In the genomic region with DNA sequence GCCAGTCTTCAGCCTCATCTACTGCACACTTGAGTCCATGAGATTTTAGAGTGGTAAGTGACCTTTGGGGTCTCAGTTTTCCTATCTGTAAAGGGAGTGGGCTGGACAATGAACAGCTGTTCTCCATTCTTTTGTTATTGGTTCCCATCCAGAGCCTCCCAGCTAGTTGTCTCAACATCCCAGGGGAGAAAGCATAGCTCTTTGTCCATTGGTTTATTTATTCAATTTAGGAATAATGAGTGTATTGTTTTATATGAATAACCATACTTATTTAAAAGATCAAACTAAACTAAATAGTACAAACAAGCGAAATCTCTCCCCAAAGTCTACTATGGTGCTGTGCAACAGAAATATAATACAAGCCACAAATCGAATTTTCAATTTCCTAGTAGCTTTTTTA, we compare ENCODE assay signal across 23 cellular contexts. TPM values are rescaled to one million over a fixed set of nuclear protein-coding genes. Genes with fewer than 3 reads are reported as not detected.
A peak's percentile ranks its signal among the peaks of the same experiment; 100 is the strongest.
DNase-seq lines count a peak whose midpoint lies in the region; ATAC-seq lines count a peak whose summit lies in the region.
"Had no signal": no experiment of that assay in that cellular context is flagged by ENCODE, and none has a peak within 500 bp of the region (broad histone marks: within the 10 kb centered on the region; RNA-seq: fewer than 3 reads in every experiment).

No MANE protein-coding gene starts in this region.

- H3K27me3 Mint-ChIP-seq in activated CD4-positive, alpha-beta T cell treated with anti-CD3 and anti-CD28 coated beads for 36 hours = no peaks in the 10 kb centered on the region
- H3K27me3 Mint-ChIP-seq: IgD-negative memory B cell had no signal

- peaks cover 9% of the 10 kb centered on the region for H3K4me1 Mint-ChIP-seq in activated CD4-positive, alpha-beta T cell treated with anti-CD3 and anti-CD28 coated beads for 36 hours

- peaks cover 25% of the 10 kb centered on the region for H3K36me3 Mint-ChIP-seq in activated CD4-positive, alpha-beta T cell treated with anti-CD3 and anti-CD28 coated beads for 36 hours (ENCODE audit: low read depth)

- in situ Hi-C loops in SK-MEL-5 (cut with HindIII; ENCODE audit: low pct_unique_long_range_greater_than_20kb, low sequenced_read_pairs) = no loop called here

- no peaks in the 10 kb centered on the region for H3K9me3 Mint-ChIP-seq in activated CD4-positive, alpha-beta T cell treated with anti-CD3 and anti-CD28 coated beads for 36 hours (ENCODE audit: low read depth)

- no peak for ATAC-seq in activated CD4-positive, alpha-beta T cell treated with anti-CD3 and anti-CD28 coated beads for 36 hours

- no peak overlapping the region for H3K27ac Mint-ChIP-seq in activated CD4-positive, alpha-beta T cell treated with anti-CD3 and anti-CD28 coated beads for 36 hours
- H3K27ac Mint-ChIP-seq: IgD-negative memory B cell had no signal

- no peak overlapping the region for H3K4me3 Mint-ChIP-seq in activated CD4-positive, alpha-beta T cell treated with anti-CD3 and anti-CD28 coated beads for 36 hours
- H3K4me3 Mint-ChIP-seq: IgD-negative memory B cell had no signal

- POLR2A ChIA-PET in activated CD4-positive, alpha-beta T cell treated with anti-CD3 and anti-CD28 coated beads for 36 hours (lab: Charles Lee) = interaction anchor here (0.6 kb wide), 2 partner anchors 60 to 67 kb away, joined by 3 read pairs; partner anchors contain the start of gene SYS1

- CTCF ChIA-PET in activated CD4-positive, alpha-beta T cell treated with anti-CD3 and anti-CD28 coated beads for 36 hours (lab: Charles Lee) = interaction anchor here (0.6 to 2.3 kb wide), 4 partner anchors 14 to 67 kb away, joined by 5 to 11 read pairs (median 8); partner anchors contain the start of gene SYS1

- DNase-seq in Ammon's horn (ENCODE audit: low spot score) (peak; percentile 76), SK-MEL-5 (ENCODE audit: low read depth, low spot score) (peak; percentile 70), globus pallidus (ENCODE audit: low spot score) (peak; percentile 90), pons (ENCODE audit: low spot score) (peak; percentile 97), DMS53 treated with DMSO at 0.1 percent for 48 hours (lab: John Stamatoyannopoulos, UW; ENCODE audit: unreplicated experiment) (no peak), HT-29 (ENCODE audit: low spot score) (no peak), CD1c-positive myeloid dendritic cell (ENCODE audit: extremely low spot score) (no peak)
- no peak for DNase-seq in activated CD4-positive, alpha-beta T cell treated with anti-CD3 and anti-CD28 coated beads for 36 hours
- DNase-seq: 8988T, DMS53, EL, GF-D8, MV-4-11, NCI-H1105 treated with DMSO at 0.1 percent for 48 hours, NCI-H2029 treated with DMSO at 0.1 percent for 48 hours, NCI-H226, NCI-H524, Peyer's patch had no signal

- intact Hi-C loops in activated CD4-positive, alpha-beta T cell treated with anti-CD3 and anti-CD28 coated beads for 36 hours (cut with DNase I, micrococcal nuclease) = no loop called here

RNA-seq across cellular contexts. Expression of gene PIGT, which starts 13.7 kb away (rescaled TPM):
- 179 and 191 TPM in 2 replicates for total RNA-seq in SK-MEL-5 (2014; rRNA removed; shearing (Covaris generic))
- polyA plus RNA-seq in SK-MEL-5 (2015; cell fraction: cytosol; rRNA removed) = 451 and 485 TPM in 2 replicates
- 113 and 127 TPM in 2 replicates for polyA plus RNA-seq in SK-MEL-5 (2015; cell fraction: nucleus; rRNA removed)
- total RNA-seq in HT-29 (2014; rRNA removed; shearing (Covaris generic)) = 164 and 165 TPM in 2 replicates
- 10 to 100 TPM; 44.0 to 65.7 TPM for total RNA-seq in activated CD4-positive, alpha-beta T cell treated with anti-CD3 and anti-CD28 coated beads for 36 hours

RNA-seq across cellular contexts. Expression of gene DBNDD2, which starts 21.5 kb away (rescaled TPM):
- 0.77 and 1.5 TPM in 2 replicates for total RNA-seq in SK-MEL-5 (2014; rRNA removed; shearing (Covaris generic))
- 7.0 and 8.7 TPM in 2 replicates for polyA plus RNA-seq in SK-MEL-5 (2015; cell fraction: cytosol; rRNA removed)
- polyA plus RNA-seq in SK-MEL-5 (2015; cell fraction: nucleus; rRNA removed) = 3.7 and 3.9 TPM in 2 replicates
- total RNA-seq in HT-29 (2014; rRNA removed; shearing (Covaris generic)) = 66.6 and 84.8 TPM in 2 replicates
- 10 to 100 TPM; 22.4 to 30.0 TPM for total RNA-seq in activated CD4-positive, alpha-beta T cell treated with anti-CD3 and anti-CD28 coated beads for 36 hours
- polyA plus RNA-seq: IgD-negative memory B cell had no signal

RNA-seq across cellular contexts. Expression of gene WFDC2, which starts 39.9 kb away (rescaled TPM):
- total RNA-seq in SK-MEL-5 (2014; rRNA removed; shearing (Covaris generic)) = not detected in 2 replicates
- not detected in 2 replicates for polyA plus RNA-seq in SK-MEL-5 (2015; cell fraction: cytosol; rRNA removed)
- not detected in 2 replicates for polyA plus RNA-seq in SK-MEL-5 (2015; cell fraction: nucleus; rRNA removed)
- total RNA-seq in HT-29 (2014; rRNA removed; shearing (Covaris generic)) = 17.7 and 21.9 TPM in 2 replicates
- total RNA-seq in activated CD4-positive, alpha-beta T cell treated with anti-CD3 and anti-CD28 coated beads for 36 hours = under 1 TPM; 0.56 to 0.66 TPM
- total RNA-seq: H4, M059J, SJSA1 had no signal

RNA-seq across cellular contexts. Expression of gene TP53TG5, which starts 51.5 kb away (rescaled TPM):
- not detected in 2 replicates for total RNA-seq in SK-MEL-5 (2014; rRNA removed; shearing (Covaris generic))
- 0.05 TPM in 1 of 2 replicates, not detected in the other for polyA plus RNA-seq in SK-MEL-5 (2015; cell fraction: cytosol; rRNA removed)
- polyA plus RNA-seq in SK-MEL-5 (2015; cell fraction: nucleus; rRNA removed) = not detected in 2 replicates
- 0.23 and 1.6 TPM in 2 replicates for total RNA-seq in HT-29 (2014; rRNA removed; shearing (Covaris generic))
- total RNA-seq in activated CD4-positive, alpha-beta T cell treated with anti-CD3 and anti-CD28 coated beads for 36 hours = under 1 TPM; 0.40 to 0.80 TPM
- total RNA-seq: H4, M059J, OCI-LY7, Peyer's patch, SJSA1 had no signal
- polyA plus RNA-seq: IgD-negative memory B cell had no signal

Comparison
In these comparisons a context has a peak if more than half of its experiments do, and no peak if none do; other contexts are left out.
1. DNase-seq: peak in Ammon's horn (single experiment), SK-MEL-5 (single experiment), globus pallidus (single experiment) and pons (single experiment); none in DMS53 treated with DMSO at 0.1 percent for 48 hours (single experiment), HT-29 (single experiment), CD1c-positive myeloid dendritic cell (single experiment) and activated CD4-positive, alpha-beta T cell treated with anti-CD3 and anti-CD28 coated beads for 36 hours (single experiment).
2. RNA of gene WFDC2, which starts 39.9 kb away (total RNA-seq): 17.7 to 21.9 TPM in HT-29; 0.56 to 0.66 TPM in activated CD4-positive, alpha-beta T cell treated with anti-CD3 and anti-CD28 coated beads for 36 hours and not detected in SK-MEL-5; every median in the first group is over 10 times any median in the second.